In the genomic region with DNA sequence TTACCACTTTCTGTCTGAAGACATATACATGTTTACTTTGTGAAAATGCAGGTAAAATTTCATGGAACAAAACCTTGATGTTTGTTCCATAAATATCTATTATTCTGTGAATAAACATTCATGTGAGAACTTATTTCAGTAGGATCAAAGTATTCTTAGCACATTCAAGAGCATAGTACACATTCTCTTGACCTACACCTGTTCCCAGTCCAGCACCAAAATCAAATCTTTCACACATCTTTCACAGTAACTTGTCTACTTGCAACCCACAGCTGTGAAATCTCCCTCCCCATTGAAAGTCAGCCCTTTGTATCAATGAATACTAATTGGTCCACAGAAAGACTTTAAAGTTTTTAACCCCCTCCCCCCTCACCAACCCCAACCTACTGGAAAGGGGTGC, we compare ENCODE assay signal across 34 cellular contexts.
"Had no signal": no experiment of that assay in that cellular context is flagged by ENCODE, and none has a peak within 500 bp of the region (broad histone marks: within the 10 kb centered on the region; RNA-seq: fewer than 3 reads in every experiment).

No MANE protein-coding gene starts in this region.

- FAIRE-seq: colon, endometrium, endothelial cell of umbilical vein had no signal

- H3K9me3 Mint-ChIP-seq: activated B cell treated with CpG ODN at 0.5 μM for 24 hours; activated CD8-positive, alpha-beta T cell treated with anti-CD3 and anti-CD28 coated beads for 36 hours; activated T-cell treated with anti-CD3 and anti-CD28 coated beads, Interleukin-2, amount 50 U/mL, for 4 hours; activated T-helper 17 cell treated with anti-CD3 and anti-CD28 coated beads, Interleukin-2, amount 50 U/mL, for 72 hours; effector memory CD8-positive, alpha-beta T cell; T-helper 2 cell treated with Interferon-gamma antibody and Interleukin-4, amounts not matched to agents 5 μg/mL and 100 μg/mL, for 36 hours had no signal

- ATAC-seq: activated CD4-positive, CD25-positive, alpha-beta regulatory T cell treated with anti-CD3 and anti-CD28 coated beads, Interleukin-2, amount 50 U/mL, for 24 hours; activated CD8-positive, alpha-beta T cell treated with anti-CD3 and anti-CD28 coated beads for 36 hours; activated T-cell treated with anti-CD3 and anti-CD28 coated beads, Interleukin-2, amount 50 U/mL, for 4 hours; activated T-helper 17 cell treated with anti-CD3 and anti-CD28 coated beads, Interleukin-2, amount 50 U/mL, for 72 hours; body of pancreas; effector memory CD8-positive, alpha-beta T cell; gastroesophageal sphincter; T-helper 17 cell had no signal

- H3K4me3 Mint-ChIP-seq: activated B cell treated with CpG ODN at 0.5 μM for 24 hours; activated CD8-positive, alpha-beta T cell treated with anti-CD3 and anti-CD28 coated beads for 36 hours; activated naive CD8-positive, alpha-beta T cell; activated T-cell treated with anti-CD3 and anti-CD28 coated beads, Interleukin-2, amount 50 U/mL, for 4 hours; activated T-helper 17 cell treated with anti-CD3 and anti-CD28 coated beads, Interleukin-2, amount 50 U/mL, for 72 hours; effector memory CD8-positive, alpha-beta T cell; T-helper 17 cell; T-helper 2 cell treated with Interferon-gamma antibody and Interleukin-4, amounts not matched to agents 5 μg/mL and 100 μg/mL, for 36 hours had no signal

- H3K4me1 ChIP-seq: esophagus squamous epithelium, gastroesophageal sphincter had no signal

- H3K4me3 ChIP-seq: body of pancreas, esophagus squamous epithelium, gastroesophageal sphincter had no signal

- H3K27me3 ChIP-seq: body of pancreas, esophagus squamous epithelium, gastroesophageal sphincter had no signal

- H3K9me3 ChIP-seq: body of pancreas, esophagus squamous epithelium, gastroesophageal sphincter had no signal

- H3K36me3 ChIP-seq: esophagus squamous epithelium, gastroesophageal sphincter, WERI-Rb-1 had no signal

- H3K27me3 Mint-ChIP-seq: activated CD8-positive, alpha-beta T cell treated with anti-CD3 and anti-CD28 coated beads for 36 hours; activated naive CD8-positive, alpha-beta T cell had no signal

- DNase-seq: activated B cell treated with CpG ODN at 0.5 μM for 24 hours; activated CD4-positive, alpha-beta T cell treated with anti-CD3 and anti-CD28 coated beads for 48 hours; activated CD4-positive, alpha-beta T cell treated with anti-CD3 and anti-CD28 coated beads, Interleukin-2, amount 50 U/mL, for 1 hour; activated CD4-positive, alpha-beta T cell treated with anti-CD3 and anti-CD28 coated beads, Interleukin-2, amount 50 U/mL, for 48 hours; activated CD8-positive, alpha-beta memory T cell treated with anti-CD3 and anti-CD28 coated beads for 24 hours; activated CD8-positive, alpha-beta T cell treated with anti-CD3 and anti-CD28 coated beads for 36 hours; activated effector memory CD4-positive, alpha-beta T cell treated with Interleukin-2 at 50 U/mL for 16 hours; activated gamma-delta T cell treated with Interleukin-2 at 50 U/mL for 16 hours; activated naive CD4-positive, alpha-beta T cell treated with anti-CD3 and anti-CD28 coated beads, Interleukin-2, amount 50 U/mL, for 16 hours; activated naive CD4-positive, alpha-beta T cell treated with Interleukin-2 at 50 U/mL for 16 hours; activated T-cell treated with anti-CD3 and anti-CD28 coated beads, Interleukin-2, amount 50 U/mL, for 4 hours; amniotic stem cell; anterior cingulate cortex; caudate nucleus; cortex of kidney; dermis blood vessel endothelial cell; effector CD4-positive, alpha-beta T cell; effector memory CD8-positive, alpha-beta T cell; esophagus squamous epithelium; foreskin melanocyte; T-helper 1 cell; T-helper 17 cell; T1000; WERI-Rb-1 had no signal

- H3K36me3 Mint-ChIP-seq: activated naive CD8-positive, alpha-beta T cell had no signal

- H3K4me1 Mint-ChIP-seq: activated B cell treated with CpG ODN at 0.5 μM for 24 hours; activated T-helper 17 cell treated with anti-CD3 and anti-CD28 coated beads, Interleukin-2, amount 50 U/mL, for 72 hours; T-helper 17 cell had no signal

- H3K27ac Mint-ChIP-seq: activated B cell treated with CpG ODN at 0.5 μM for 24 hours; activated CD8-positive, alpha-beta T cell treated with anti-CD3 and anti-CD28 coated beads for 36 hours; activated naive CD8-positive, alpha-beta T cell; activated T-helper 17 cell treated with anti-CD3 and anti-CD28 coated beads, Interleukin-2, amount 50 U/mL, for 72 hours; effector memory CD8-positive, alpha-beta T cell; T-helper 17 cell; T-helper 2 cell treated with Interferon-gamma antibody and Interleukin-4, amounts not matched to agents 5 μg/mL and 100 μg/mL, for 36 hours had no signal

- H3K27ac ChIP-seq: body of pancreas, epithelial cell of prostate, esophagus squamous epithelium, gastroesophageal sphincter, WERI-Rb-1 had no signal
